1 cellular context compared by ENCODE assay signal in genomic region chr16:80580109-80580832, GRCh38.
TF ChIP-seq lines count a peak whose summit lies in the region.

No MANE protein-coding gene starts in this region.

TF ChIP-seq in H1, 55 proteins besides CTCF, POLR2A, EP300 and RAD21 (continued from another document):
- no peak for TF ChIP-seq CHD7 (IDR thresholded peaks at IDR 0.05; ENCODE audit: insufficient replicate concordance, low read length)
- TF ChIP-seq CBX5 (IDR thresholded peaks at IDR 0.05; ENCODE audit: low read depth, low read length) = no peak
- TF ChIP-seq NANOG (IDR thresholded peaks at IDR 0.05; ENCODE audit: insufficient read depth, low read depth, low read length, poor library complexity, severe bottlenecking) = no peak
- no peak for TF ChIP-seq CEBPB (IDR thresholded peaks at IDR 0.05; ENCODE audit: low read depth, low read length)
- TF ChIP-seq JUN (IDR thresholded peaks at IDR 0.05; ENCODE audit: low read depth, low read length) = no peak
- TF ChIP-seq POLR2AphosphoS5 (IDR thresholded peaks at IDR 0.05; ENCODE audit: low read depth, low read length) = no peak
- no peak for TF ChIP-seq KDM4A (IDR thresholded peaks at IDR 0.05; ENCODE audit: low read depth, low read length, severe bottlenecking)
